ENCODE assay signal across 21 cellular contexts in genomic region chr14:54116972-54117371, GRCh38.
A peak's percentile ranks its signal among the peaks of the same experiment; 100 is the strongest.
DNase-seq lines count a peak whose midpoint lies in the region; ATAC-seq and TF ChIP-seq lines count a peak whose summit lies in the region.
"Had no signal": no experiment of that assay in that cellular context is flagged by ENCODE, and none has a peak within 500 bp of the region (broad histone marks: within the 10 kb centered on the region; RNA-seq: fewer than 3 reads in every experiment).

No MANE protein-coding gene starts in this region.

- 21 to 22% methylated on average over 2 of the region's 2 CpGs for WGBS in aorta, 2 donors
- 52% methylated on average over 2 of the region's 2 CpGs for WGBS in suprapubic skin

- H3K9ac ChIP-seq in colonic mucosa (ENCODE audit: low read depth in 2 of 2, low read length in 2 of 2): no peak overlapping the region

- peaks cover 7 to 10% of the 10 kb centered on the region in 2 donors for H3K4me1 ChIP-seq in aorta (ENCODE audit: control insufficient read depth in 1 of 2, insufficient read depth in 2 of 2, low read length in 2 of 2)
- H3K4me1 ChIP-seq in suprapubic skin: peaks cover 4% of the 10 kb centered on the region
- H3K4me1 ChIP-seq in colonic mucosa: no peaks in the 10 kb centered on the region
- H3K4me1 ChIP-seq: BE2C, upper lobe of left lung had no signal

- no peaks in the 10 kb centered on the region for H3K36me3 ChIP-seq in aorta (ENCODE audit: control insufficient read depth in 1 of 2, insufficient read depth in 2 of 2, low read length in 1 of 2)
- no peaks in the 10 kb centered on the region for H3K36me3 ChIP-seq in suprapubic skin
- no peaks in the 10 kb centered on the region for H3K36me3 ChIP-seq in colonic mucosa
- H3K36me3 ChIP-seq: BE2C, stomach, upper lobe of left lung had no signal

- peak; percentile 33 for ATAC-seq in aorta (ENCODE audit: low FRiP score)
- ATAC-seq: activated naive CD4-positive, alpha-beta T cell treated with anti-CD3 and anti-CD28 coated beads, Interleukin-2, amount 50 U/mL, for 72 hours; Right ventricle myocardium inferior; T-cell had no signal

- DNase-seq in NCI-H1092 treated with DMSO at 0.1 percent for 48 hours (lab: John Stamatoyannopoulos, UW) (peak; percentile 65), NCI-H1092 (lab: John Stamatoyannopoulos, UW) (no peak), RPMI7951 (ENCODE audit: low read depth) (peak; percentile 90), epithelial cell of esophagus (ENCODE audit: low read depth) (peak; percentile 33), aorta (peak in 1 of 2 donors; percentile 41), suprapubic skin (ENCODE audit: low spot score in 2 of 2) (no peak), glomerular visceral epithelial cell (ENCODE audit: extremely low spot score) (no peak), colonic mucosa (no peak)
- DNase-seq: activated CD4-positive, alpha-beta T cell treated with anti-CD3 and anti-CD28 coated beads for 4 hours; BE2C; Calu3; retina; stimulated activated CD4-positive, alpha-beta T cell treated with anti-CD3 and anti-CD28 coated beads, Interleukin-12 subunit alpha, Interleukin-12 subunit beta, amount 100 ng/mL, for 4 hours; stomach; T-cell; upper lobe of left lung had no signal

- H3K27me3 ChIP-seq in aorta (ENCODE audit: control insufficient read depth in 1 of 2, insufficient read depth in 2 of 2, low read length in 1 of 2) (no peaks in the 10 kb centered on the region), suprapubic skin (no peaks in the 10 kb centered on the region), colonic mucosa (no peaks in the 10 kb centered on the region)
- H3K27me3 ChIP-seq: BE2C, stomach, upper lobe of left lung had no signal

- intact Hi-C loops in aorta (cut with DNase I): no loop called here
- intact Hi-C loops in colonic mucosa (cut with DNase I): no loop called here

- no peaks in the 10 kb centered on the region for H3K9me3 ChIP-seq in aorta (ENCODE audit: control insufficient read depth, low read length)
- no peaks in the 10 kb centered on the region for H3K9me3 ChIP-seq in suprapubic skin
- no peaks in the 10 kb centered on the region for H3K9me3 ChIP-seq in colonic mucosa
- H3K9me3 ChIP-seq: BE2C, stomach, upper lobe of left lung had no signal

- no peak for TF ChIP-seq EP300 in suprapubic skin (IDR thresholded peaks at IDR 0.05)

- TF ChIP-seq CTCF in epithelial cell of esophagus (IDR thresholded peaks at IDR 0.05; ENCODE audit: insufficient read depth, low read depth, low read length, missing control alignments) (no peak), suprapubic skin (IDR thresholded peaks at IDR 0.05) (no peak), colonic mucosa (IDR thresholded peaks at IDR 0.05) (no peak)

- no peak for TF ChIP-seq POLR2A in suprapubic skin (IDR thresholded peaks at IDR 0.05)

- H3K27ac ChIP-seq in aorta (ENCODE audit: low read depth in 1 of 2, low read length in 2 of 2): no peak overlapping the region
- no peak overlapping the region for H3K27ac ChIP-seq in suprapubic skin
- H3K27ac ChIP-seq in colonic mucosa: no peak overlapping the region
- H3K27ac ChIP-seq: 22Rv1, coronary artery, stomach, upper lobe of left lung had no signal

- H3K4me3 ChIP-seq in epithelial cell of esophagus (ENCODE audit: low read length) (no peak overlapping the region), aorta (ENCODE audit: low read length in 2 of 2) (no peak overlapping the region), suprapubic skin (no peak overlapping the region), colonic mucosa (no peak overlapping the region)
- H3K4me3 ChIP-seq: coronary artery, lung, stomach, upper lobe of left lung had no signal

Comparison
In these comparisons a context has a peak if more than half of its experiments do, and no peak if none do; other contexts are left out.
1. DNase-seq: peak in NCI-H1092 treated with DMSO at 0.1 percent for 48 hours (single experiment), RPMI7951 (single experiment) and epithelial cell of esophagus (single experiment); none in NCI-H1092 (single experiment), suprapubic skin (0 of 2), glomerular visceral epithelial cell (single experiment) and colonic mucosa (single experiment).